In genomic region chr2:201930831-201931230, GRCh38 we compare ENCODE assay signal across 21 cellular contexts.
DNase-seq lines count a peak whose midpoint lies in the region; ATAC-seq and TF ChIP-seq lines count a peak whose summit lies in the region.
"Had no signal": no experiment of that assay in that cellular context is flagged by ENCODE, and none has a peak within 500 bp of the region (broad histone marks: within the 10 kb centered on the region; RNA-seq: fewer than 3 reads in every experiment).

No MANE protein-coding gene starts in this region.

- H3K4me3 Mint-ChIP-seq in endodermal cell, result no peak overlapping the region
- no peak overlapping the region for H3K4me3 Mint-ChIP-seq in nephron progenitor cell
- no peak overlapping the region for H3K4me3 Mint-ChIP-seq in stimulated activated naive B cell treated with anti-CD40 and anti-IgM and Interleukin-4, amounts not matched to agents 10 μg/mL and 1 μg/mL and 100 μg/mL, for 72 hours
- H3K4me3 Mint-ChIP-seq: B cell; CD4-positive, alpha-beta memory T cell had no signal

- no peak overlapping the region for H3K4me3 ChIP-seq in endodermal cell (ENCODE audit: low read length)
- H3K4me3 ChIP-seq: GM12878, GM23248, K562 had no signal

- no peaks in the 10 kb centered on the region for H3K36me3 ChIP-seq in endodermal cell (ENCODE audit: control insufficient read depth, insufficient read depth, low read length)

- H3K36me3 Mint-ChIP-seq in endodermal cell (ENCODE audit: low read depth), result no peaks in the 10 kb centered on the region
- peaks cover 17% of the 10 kb centered on the region for H3K36me3 Mint-ChIP-seq in nephron progenitor cell (ENCODE audit: low read depth)
- no peaks in the 10 kb centered on the region for H3K36me3 Mint-ChIP-seq in stimulated activated naive B cell treated with anti-CD40 and anti-IgM and Interleukin-4, amounts not matched to agents 10 μg/mL and 1 μg/mL and 100 μg/mL, for 72 hours
- H3K36me3 Mint-ChIP-seq: CD4-positive, alpha-beta memory T cell had no signal

- no peak overlapping the region for H3K9ac ChIP-seq in endodermal cell (ENCODE audit: extremely low read depth, low read length, poor library complexity, severe bottlenecking)
- H3K9ac ChIP-seq: GM23248 had no signal

- H3K27me3 Mint-ChIP-seq in endodermal cell (ENCODE audit: insufficient read depth) (no peaks in the 10 kb centered on the region), nephron progenitor cell (ENCODE audit: low read depth, poor library complexity) (peaks cover 3% of the 10 kb centered on the region)
- peaks cover 25 to 34% of the 10 kb centered on the region in 2 donors for H3K27me3 Mint-ChIP-seq in stimulated activated naive B cell treated with anti-CD40 and anti-IgM and Interleukin-4, amounts not matched to agents 10 μg/mL and 1 μg/mL and 100 μg/mL, for 72 hours

- no peak overlapping the region for H3K27ac ChIP-seq in endodermal cell (ENCODE audit: low read depth, low read length)
- H3K27ac ChIP-seq: HL-60 had no signal

- no peak for ATAC-seq in stimulated activated naive B cell treated with anti-CD40 and anti-IgM and Interleukin-4, amounts not matched to agents 10 μg/mL and 1 μg/mL and 100 μg/mL, for 72 hours (replicated peaks)
- ATAC-seq: GM12878, HCT116, K562 had no signal

- H3K27me3 ChIP-seq in endodermal cell (ENCODE audit: control insufficient read depth, insufficient read depth, low read length, poor library complexity, severe bottlenecking), result no peaks in the 10 kb centered on the region

- H3K9me3 Mint-ChIP-seq in endodermal cell, result peaks cover 7% of the 10 kb centered on the region
- H3K9me3 Mint-ChIP-seq in nephron progenitor cell, result peaks cover 18% of the 10 kb centered on the region
- H3K9me3 Mint-ChIP-seq in stimulated activated naive B cell treated with anti-CD40 and anti-IgM and Interleukin-4, amounts not matched to agents 10 μg/mL and 1 μg/mL and 100 μg/mL, for 72 hours, result peaks cover 2 to 7% of the 10 kb centered on the region in 2 donors

- no peak for TF ChIP-seq CTCF in endodermal cell (conservative IDR thresholded peaks at IDR 0.05)
- TF ChIP-seq CTCF in nephron progenitor cell (IDR thresholded peaks at IDR 0.05), result no peak

- peaks cover 36% of the 10 kb centered on the region for H3K4me1 ChIP-seq in endodermal cell (ENCODE audit: control insufficient read depth, insufficient read depth, low read length)

- peaks cover 7% of the 10 kb centered on the region for H3K9me3 ChIP-seq in endodermal cell (ENCODE audit: control insufficient read depth, low read length)

- H3K4me1 Mint-ChIP-seq in endodermal cell (peaks cover 67% of the 10 kb centered on the region), nephron progenitor cell (peaks cover 88% of the 10 kb centered on the region)
- no peaks in the 10 kb centered on the region for H3K4me1 Mint-ChIP-seq in stimulated activated naive B cell treated with anti-CD40 and anti-IgM and Interleukin-4, amounts not matched to agents 10 μg/mL and 1 μg/mL and 100 μg/mL, for 72 hours
- H3K4me1 Mint-ChIP-seq: B cell; CD4-positive, alpha-beta memory T cell had no signal

- H3K27ac Mint-ChIP-seq in endodermal cell (peak overlapping the region; percentile 70), nephron progenitor cell (peak overlapping the region; percentile 85)
- no peak overlapping the region for H3K27ac Mint-ChIP-seq in stimulated activated naive B cell treated with anti-CD40 and anti-IgM and Interleukin-4, amounts not matched to agents 10 μg/mL and 1 μg/mL and 100 μg/mL, for 72 hours
- H3K27ac Mint-ChIP-seq: B cell; CD4-positive, alpha-beta memory T cell had no signal

- DNase-seq in H4 (ENCODE audit: low spot score) (peak; percentile 61), MV-4-11 (lab: John Stamatoyannopoulos, UW) (peak; percentile 43), endodermal cell (peak; percentile 29), nephron progenitor cell (no peak), superior temporal gyrus (ENCODE audit: extremely low spot score) (no peak)
- DNase-seq in stimulated activated naive B cell treated with anti-CD40 and anti-IgM and Interleukin-4, amounts not matched to agents 10 μg/mL and 1 μg/mL and 100 μg/mL, for 72 hours, result no peak
- no peak for DNase-seq in stimulated activated naive CD4-positive, alpha-beta T cell (lab: John Stamatoyannopoulos, UW)
- no peak for DNase-seq in stimulated activated CD4-positive, alpha-beta T cell treated with anti-CD3 and anti-CD28 coated beads, Interleukin-4, amount 100 ng/mL, for 4 hours
- DNase-seq: ACHN; CD4-positive, alpha-beta memory T cell; DMS79 treated with DMSO at 0.1 percent for 48 hours; GM23248; NCI-H1092 treated with DMSO at 0.1 percent for 48 hours; NCI-H2107; NCI-H524 treated with DMSO at 0.1 percent for 48 hours; NK-92 treated with Interleukin-12 subunit alpha and Interleukin-12 subunit beta, amount 100 ng/mL, for 24 hours had no signal

Comparison
In these comparisons a context has a peak if more than half of its experiments do, and no peak if none do; other contexts are left out.
1. DNase-seq: peak in H4 (single experiment), MV-4-11 (single experiment) and endodermal cell (single experiment); none in nephron progenitor cell (single experiment), stimulated activated naive B cell treated with anti-CD40 and anti-IgM and Interleukin-4, amounts not matched to agents 10 μg/mL and 1 μg/mL and 100 μg/mL, for 72 hours (single experiment), stimulated activated naive CD4-positive, alpha-beta T cell (0 of 6), superior temporal gyrus (single experiment) and stimulated activated CD4-positive, alpha-beta T cell treated with anti-CD3 and anti-CD28 coated beads, Interleukin-4, amount 100 ng/mL, for 4 hours (0 of 2).